In genomic region chr10:35421553-35422178, GRCh38 we compare ENCODE assay signal across 9 cellular contexts.
DNase-seq lines count a peak whose midpoint lies in the region; ATAC-seq and TF ChIP-seq lines count a peak whose summit lies in the region.
"Had no signal": no experiment of that assay in that cellular context is flagged by ENCODE, and none has a peak within 500 bp of the region (broad histone marks: within the 10 kb centered on the region; RNA-seq: fewer than 3 reads in every experiment).

No MANE protein-coding gene starts in this region.

- H3K4me1 Mint-ChIP-seq in CD4-positive, alpha-beta memory T cell = peaks cover 42 to 70% (median 60%) of the 10 kb centered on the region in 4 donors

- H3K4me1 ChIP-seq in CD4-positive, alpha-beta memory T cell (ENCODE audit: insufficient read depth, low read length) = peaks cover 17% of the 10 kb centered on the region
- H3K4me1 ChIP-seq in foreskin keratinocyte (peaks cover 51% of the 10 kb centered on the region), ovary (ENCODE audit: insufficient read depth) (peaks cover 17% of the 10 kb centered on the region)

- TF ChIP-seq POLR2A in ovary (IDR thresholded peaks at IDR 0.05) = no peak

- intact Hi-C loops in CD4-positive, alpha-beta memory T cell (cut with micrococcal nuclease) = no loop called here
- intact Hi-C loops in ovary (cut with DNase I) = loop anchor here in 1 of 4 donors (10.0 kb wide), 1 partner anchor 87 kb away; the partner anchor contains the start of gene CCNY

- no peak for DNase-seq in CD4-positive, alpha-beta memory T cell
- DNase-seq in T1000 (lab: John Stamatoyannopoulos, UW) (peak; percentile 34), foreskin keratinocyte (peak; percentile 67 to 80), ovary (peak in 2 of 5 donors; percentile 44 to 58), cerebellar nuclear complex (lab: John Stamatoyannopoulos, UW) (no peak), cerebellum (ENCODE audit: low spot score) (no peak)
- DNase-seq: activated CD4-positive, alpha-beta T cell treated with anti-CD3 and anti-CD28 coated beads for 1 hour had no signal

- H3K36me3 Mint-ChIP-seq in CD4-positive, alpha-beta memory T cell = peaks cover 0 to 3% of the 10 kb centered on the region in 2 donors

- no peak overlapping the region for H3K27ac ChIP-seq in CD4-positive, alpha-beta memory T cell (ENCODE audit: low read depth, low read length)
- H3K27ac ChIP-seq in foreskin keratinocyte = peak overlapping the region; percentile 35
- peak overlapping the region; percentile 31 to 82 for H3K27ac ChIP-seq in ovary

- H3K4me3 Mint-ChIP-seq in CD4-positive, alpha-beta memory T cell = no peak overlapping the region

- peak overlapping the region in 4 of 7 donors; percentile 19 to 38 (median 22) for H3K27ac Mint-ChIP-seq in CD4-positive, alpha-beta memory T cell

- H3K4me3 ChIP-seq in CD4-positive, alpha-beta memory T cell (ENCODE audit: low read length in 2 of 2) = no peak overlapping the region
- no peak overlapping the region for H3K4me3 ChIP-seq in ovary

- no peaks in the 10 kb centered on the region for H3K9me3 Mint-ChIP-seq in CD4-positive, alpha-beta memory T cell

- ATAC-seq in foreskin keratinocyte = peak; percentile 86
- no peak for ATAC-seq in GM19395 (IDR thresholded peaks at IDR 0.05; ENCODE audit: unreplicated experiment)
- ATAC-seq in HG02973 (IDR thresholded peaks at IDR 0.05; ENCODE audit: unreplicated experiment) = no peak

- no peak for TF ChIP-seq CTCF in foreskin keratinocyte (conservative IDR thresholded peaks at IDR 0.05)
- TF ChIP-seq CTCF in ovary (IDR thresholded peaks at IDR 0.05) = no peak

- no peaks in the 10 kb centered on the region for H3K27me3 ChIP-seq in CD4-positive, alpha-beta memory T cell (ENCODE audit: insufficient read depth, low read length)
- H3K27me3 ChIP-seq in foreskin keratinocyte (no peaks in the 10 kb centered on the region), ovary (no peaks in the 10 kb centered on the region)

- no peak for TF ChIP-seq EP300 in ovary (IDR thresholded peaks at IDR 0.05)

- no peaks in the 10 kb centered on the region for H3K36me3 ChIP-seq in CD4-positive, alpha-beta memory T cell (ENCODE audit: insufficient read depth, low read length)
- H3K36me3 ChIP-seq in ovary = no peaks in the 10 kb centered on the region

- no peaks in the 10 kb centered on the region for H3K27me3 Mint-ChIP-seq in CD4-positive, alpha-beta memory T cell

- POLR2A ChIA-PET in CD4-positive, alpha-beta memory T cell (lab: Charles Lee; ENCODE audit: partially characterized antibody) = interaction anchor here (0.7 kb wide), 1 partner anchor 28 kb away, joined by 4 read pairs; no protein-coding TSS in a partner anchor

- CTCF ChIA-PET in CD4-positive, alpha-beta memory T cell (lab: Charles Lee; ENCODE audit: partially characterized antibody) = interaction anchor here (0.8 kb wide), 1 partner anchor 11 kb away, joined by 4 read pairs; no protein-coding TSS in a partner anchor

- H3K9me3 ChIP-seq in CD4-positive, alpha-beta memory T cell (ENCODE audit: control insufficient read depth in 1 of 2, low read length in 2 of 2) = no peaks in the 10 kb centered on the region
- H3K9me3 ChIP-seq in ovary = no peaks in the 10 kb centered on the region

- whole genome bisulfite sequencing in ovary, 3 donors = 26 to 36% (median 28%) methylated on average over 5 of the region's 5 CpGs

Comparison
In these comparisons a context has a peak if more than half of its experiments do, and no peak if none do; other contexts are left out.
1. DNase-seq: peak in T1000 (single experiment) and foreskin keratinocyte (2 of 2); none in CD4-positive, alpha-beta memory T cell (0 of 5), cerebellar nuclear complex (0 of 2) and cerebellum (single experiment).